ENCODE assay signal across 15 cellular contexts in genomic region chr18:23861326-23861725, GRCh38.
DNase-seq lines count a peak whose midpoint lies in the region; ATAC-seq and TF ChIP-seq lines count a peak whose summit lies in the region.
"Had no signal": no experiment of that assay in that cellular context is flagged by ENCODE, and none has a peak within 500 bp of the region (broad histone marks: within the 10 kb centered on the region; RNA-seq: fewer than 3 reads in every experiment).

No MANE protein-coding gene starts in this region.

- H3K4me3 ChIP-seq in brain microvascular endothelial cell (ENCODE audit: low read depth, low read length) (no peak overlapping the region), osteoblast (ENCODE audit: insufficient read depth, low read length) (no peak overlapping the region)
- H3K4me3 ChIP-seq: sigmoid colon had no signal

- no peaks in the 10 kb centered on the region for H3K36me3 ChIP-seq in brain microvascular endothelial cell (replicated peaks)
- no peaks in the 10 kb centered on the region for H3K36me3 ChIP-seq in osteoblast (ENCODE audit: insufficient read depth, low read length)
- H3K36me3 ChIP-seq: sigmoid colon had no signal

- peaks cover 21% of the 10 kb centered on the region for H3K4me1 ChIP-seq in osteoblast (ENCODE audit: insufficient read depth, low read length)
- H3K4me1 ChIP-seq: sigmoid colon had no signal

- H3K27ac ChIP-seq in brain microvascular endothelial cell (peak overlapping the region; percentile 59), osteoblast (ENCODE audit: low read depth, low read length) (peak overlapping the region; percentile 72)
- H3K27ac ChIP-seq: C4-2B had no signal

- in situ Hi-C loops in brain microvascular endothelial cell (cut with HindIII; ENCODE audit: low pct_ligation_motif_present, low sequenced_read_pairs) = no loop called here

- no peak for ATAC-seq in HG03469 (IDR thresholded peaks at IDR 0.05; ENCODE audit: unreplicated experiment)
- ATAC-seq in HG03439 (IDR thresholded peaks at IDR 0.05; ENCODE audit: unreplicated experiment) = no peak

- H3K27ac Mint-ChIP-seq in Calu3 (ENCODE audit: unreplicated experiment) = peak overlapping the region; percentile 75
- H3K27ac Mint-ChIP-seq in HFFc6 = peak overlapping the region; percentile 85
- H3K27ac Mint-ChIP-seq: IgD-negative memory B cell had no signal

- peaks cover 53% of the 10 kb centered on the region for H3K4me1 Mint-ChIP-seq in Calu3 (ENCODE audit: low read depth, unreplicated experiment)
- H3K4me1 Mint-ChIP-seq in HFFc6 (ENCODE audit: low read depth) = peaks cover 56% of the 10 kb centered on the region

- H2AFZ ChIP-seq in osteoblast (ENCODE audit: low read length) = no peak overlapping the region

- BruUV-seq in Calu3 (replicated peaks; lab: Mats Ljungman, UMichigan) = no TSS peak

- H3K9me3 ChIP-seq in osteoblast (ENCODE audit: low read depth, low read length) = no peaks in the 10 kb centered on the region
- H3K9me3 ChIP-seq: sigmoid colon had no signal

- CTCF ChIA-PET in Calu3 (lab: Charles Lee) = interaction anchor here (1.0 to 2.1 kb wide), 2 partner anchors 10 to 239 kb away, joined by 3 to 14 read pairs; no protein-coding TSS in a partner anchor

- H3K27me3 ChIP-seq in brain microvascular endothelial cell (replicated peaks) (no peaks in the 10 kb centered on the region), osteoblast (ENCODE audit: insufficient read depth, low read length) (no peaks in the 10 kb centered on the region)
- H3K27me3 ChIP-seq: sigmoid colon had no signal

- H3K36me3 Mint-ChIP-seq in Calu3 (ENCODE audit: insufficient read depth, unreplicated experiment) (peaks cover 15% of the 10 kb centered on the region), HFFc6 (ENCODE audit: low read depth) (no peaks in the 10 kb centered on the region)
- H3K36me3 Mint-ChIP-seq: IgD-negative memory B cell had no signal

- no peaks in the 10 kb centered on the region for H3K79me2 ChIP-seq in osteoblast (ENCODE audit: insufficient read depth, low read length)

- TF ChIP-seq CTCF in Calu3 (IDR thresholded peaks at IDR 0.05; ENCODE audit: unreplicated experiment) (no peak), HFFc6 (IDR thresholded peaks at IDR 0.05) (no peak), brain microvascular endothelial cell (IDR thresholded peaks at IDR 0.05; ENCODE audit: low read depth, low read length, missing control alignments) (no peak), osteoblast (IDR thresholded peaks at IDR 0.05; ENCODE audit: extremely low read depth, low read depth, low read length) (no peak)

- H3K9me3 Mint-ChIP-seq in Calu3 (ENCODE audit: low read depth, unreplicated experiment) (no peaks in the 10 kb centered on the region), HFFc6 (no peaks in the 10 kb centered on the region)

- H3K4me3 Mint-ChIP-seq in Calu3 (ENCODE audit: low read depth, unreplicated experiment) = no peak overlapping the region
- 0 out of 2 replicates have a peak overlapping the region, but pooled peaks have one; percentile 30 for H3K4me3 Mint-ChIP-seq in HFFc6
- H3K4me3 Mint-ChIP-seq: activated T-helper 1 cell treated with anti-CD3 and anti-CD28 coated beads, Interleukin-12 subunit alpha, Interleukin-12 subunit beta, Interleukin-2, Interleukin-4 antibody, amounts not matched to agents 30 ng/mL and 10 ng/mL and 1 ng/mL, durations not matched to agents 14 hours and 24 hours and 36 hours had no signal

- no peak for DNase-seq in Calu3
- DNase-seq in HFFc6 = no peak
- DNase-seq in brain microvascular endothelial cell = no peak
- no peak for DNase-seq in osteoblast (ENCODE audit: insufficient read length, low spot score, missing footprints)
- DNase-seq in CD1c-positive myeloid dendritic cell (ENCODE audit: extremely low spot score) = no peak
- DNase-seq: midbrain; occipital lobe; sigmoid colon; stimulated activated CD4-positive, alpha-beta T cell treated with anti-CD3 and anti-CD28 coated beads, Interleukin-4, amount 100 ng/mL, for 24 hours; stimulated activated CD8-positive, alpha-beta memory T cell treated with anti-CD3 and anti-CD28 coated beads, Interleukin-4, amount 100 ng/mL, for 48 hours had no signal

- H4K20me1 ChIP-seq in osteoblast (ENCODE audit: insufficient read depth, low read length) = no peaks in the 10 kb centered on the region

- H3K27me3 Mint-ChIP-seq in Calu3 (ENCODE audit: unreplicated experiment) (no peaks in the 10 kb centered on the region), HFFc6 (ENCODE audit: insufficient read depth) (peaks cover 1% of the 10 kb centered on the region)
- H3K27me3 Mint-ChIP-seq: IgD-negative memory B cell had no signal

- H3K4me2 ChIP-seq in osteoblast (ENCODE audit: insufficient read depth, low read length) = no peak overlapping the region

- intact Hi-C loops in Calu3 (cut with micrococcal nuclease; ENCODE audit: unreplicated experiment) = no loop called here
